In the genomic region with DNA sequence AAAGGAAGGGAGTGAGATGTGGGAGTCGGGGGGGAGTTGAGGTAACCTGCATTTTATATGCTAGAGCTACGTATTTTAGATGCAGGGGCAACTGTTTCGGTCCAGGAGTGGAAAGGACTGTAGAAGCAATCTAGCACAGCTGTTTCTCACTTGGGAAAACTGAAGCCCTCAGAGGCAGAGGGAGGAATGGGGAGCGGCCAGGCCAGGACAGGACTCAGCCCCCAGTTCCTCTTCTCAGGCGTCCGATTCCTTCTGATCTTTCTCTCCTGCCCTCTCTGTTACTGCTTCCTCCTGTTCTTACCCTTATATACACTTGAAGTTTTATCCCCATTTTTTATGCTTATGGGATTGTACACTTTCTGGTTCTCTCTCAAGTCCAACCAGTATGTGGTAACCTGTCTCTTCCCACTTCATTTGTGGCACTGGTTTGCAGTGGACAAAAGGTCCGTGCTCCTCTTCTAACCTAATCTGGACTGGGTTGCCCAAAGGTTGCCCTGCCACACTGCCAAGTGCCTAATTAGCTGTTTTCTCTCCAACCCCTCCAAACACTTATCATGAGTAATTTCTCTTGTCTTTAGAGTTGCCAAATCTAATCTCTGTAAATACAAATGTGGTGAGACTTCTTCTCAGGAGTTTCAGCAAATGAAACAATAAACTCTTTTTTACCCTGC, we compare ENCODE assay signal across 21 cellular contexts. TPM values are rescaled to one million over a fixed set of nuclear protein-coding genes. Genes with fewer than 3 reads are reported as not detected.
A peak's percentile ranks its signal among the peaks of the same experiment; 100 is the strongest.
DNase-seq lines count a peak whose midpoint lies in the region; ATAC-seq and TF ChIP-seq lines count a peak whose summit lies in the region.
"Had no signal": no experiment of that assay in that cellular context is flagged by ENCODE, and none has a peak within 500 bp of the region (broad histone marks: within the 10 kb centered on the region; RNA-seq: fewer than 3 reads in every experiment).

No MANE protein-coding gene starts in this region.

- H3K9ac ChIP-seq in mammary epithelial cell (ENCODE audit: insufficient read depth, low read length), result no peak overlapping the region
- peak overlapping the region; percentile 27 to 47 (median 47) for H3K9ac ChIP-seq in skeletal muscle tissue (ENCODE audit: low read depth in 1 of 3, low read length in 3 of 3)

- ATAC-seq in HG02588 (IDR thresholded peaks at IDR 0.05; ENCODE audit: unreplicated experiment), result no peak
- ATAC-seq: GM12878, HCT116, K562 had no signal

- H3K4me3 ChIP-seq in mammary epithelial cell (replicated peaks in 1 of 3; ENCODE audit: insufficient read depth in 1 of 3, low read depth in 2 of 3, low read length in 3 of 3) (no peak overlapping the region), skeletal muscle tissue (ENCODE audit: low read length in 3 of 3) (peak overlapping the region in 1 of 3 donors; percentile 29), lower leg skin (ENCODE audit: low read depth, poor library complexity, severe bottlenecking) (no peak overlapping the region)
- H3K4me3 ChIP-seq: GM12878, K562 had no signal

- POLR2A ChIA-PET in MCF 10A (lab: Yijun Ruan, JAX), result interaction anchor here (0.7 kb wide), 1 partner anchor 590 kb away, joined by 3 read pairs; no protein-coding TSS in a partner anchor

- 83% methylated on average over 7 of the region's 7 CpGs for WGBS in mammary epithelial cell (ENCODE audit: low coverage, missing lambda C conversion rate)
- 80 to 85% methylated on average over 7 of the region's 7 CpGs for WGBS in lower leg skin, 2 donors

- DNase-seq in MCF 10A (ENCODE audit: unreplicated experiment) (no peak), mammary epithelial cell (no peak), mesothelial cell of epicardium (ENCODE audit: low spot score in 2 of 2, unreplicated experiment in 2 of 2) (no peak), lower leg skin (ENCODE audit: low spot score in 2 of 2) (no peak)
- DNase-seq in activated naive CD8-positive, alpha-beta T cell treated with anti-CD3 and anti-CD28 coated beads for 36 hours, result no peak
- DNase-seq: DND-41; GDM1; MV-4-11; NCI-H1436; NCI-H2029; NCI-H2171; NCI-H446; NCI-H69; NK-92 treated with Interleukin-12 subunit alpha and Interleukin-12 subunit beta, amount 100 ng/mL, for 24 hours had no signal

- H3K4me1 Mint-ChIP-seq in MCF 10A (ENCODE audit: insufficient read depth, unreplicated experiment) (peaks cover 13% of the 10 kb centered on the region), mesothelial cell of epicardium (no peaks in the 10 kb centered on the region)
- peaks cover 8% of the 10 kb centered on the region for H3K4me1 Mint-ChIP-seq in activated naive CD8-positive, alpha-beta T cell treated with anti-CD3 and anti-CD28 coated beads for 36 hours

- intact Hi-C loops in MCF 10A (cut with micrococcal nuclease), result no loop called here
- intact Hi-C loops in mammary epithelial cell (cut with micrococcal nuclease), result no loop called here
- intact Hi-C loops in lower leg skin (cut with DNase I; ENCODE audit: low total_unique reads), result no loop called here

- H3K4me3 Mint-ChIP-seq in MCF 10A (ENCODE audit: unreplicated experiment) (no peak overlapping the region), mesothelial cell of epicardium (no peak overlapping the region)
- no peak overlapping the region for H3K4me3 Mint-ChIP-seq in activated naive CD8-positive, alpha-beta T cell treated with anti-CD3 and anti-CD28 coated beads for 36 hours

- no TSS peak for BruUV-seq in MCF 10A (replicated peaks; lab: Mats Ljungman, UMichigan)
- BruUV-seq in mammary epithelial cell (replicated peaks; lab: Mats Ljungman, UMichigan), result no TSS peak

- H3K4me2 ChIP-seq in mammary epithelial cell (ENCODE audit: insufficient read depth, low read depth, low read length), result no peak overlapping the region

- H3K27ac ChIP-seq in mammary epithelial cell (ENCODE audit: insufficient read depth, low read depth, low read length), result no peak overlapping the region
- H3K27ac ChIP-seq in VCaP, result 0 out of 2 replicates have a peak overlapping the region, but pooled peaks have one; percentile 7
- peak overlapping the region; percentile 81 for H3K27ac ChIP-seq in skeletal muscle tissue (ENCODE audit: low read depth, low read length)

- no peaks in the 10 kb centered on the region for H3K27me3 Mint-ChIP-seq in MCF 10A (ENCODE audit: insufficient read depth, unreplicated experiment)
- H3K27me3 Mint-ChIP-seq in mesothelial cell of epicardium (ENCODE audit: low read depth), result no peaks in the 10 kb centered on the region
- H3K27me3 Mint-ChIP-seq in activated naive CD8-positive, alpha-beta T cell treated with anti-CD3 and anti-CD28 coated beads for 36 hours, result no peaks in the 10 kb centered on the region

- no peak overlapping the region for H2AFZ ChIP-seq in mammary epithelial cell (ENCODE audit: low read depth, low read length)

- TF ChIP-seq CTCF in MCF 10A (IDR thresholded peaks at IDR 0.05; ENCODE audit: unreplicated experiment), result no peak
- no peak for TF ChIP-seq CTCF in mammary epithelial cell (conservative IDR thresholded peaks at IDR 0.05 in 1 of 2, IDR thresholded peaks at IDR 0.05 in 1 of 2; ENCODE audit: extremely low read depth in 1 of 2, insufficient read depth in 1 of 2, low read depth in 1 of 2, low read length in 2 of 2)
- TF ChIP-seq CTCF in VCaP (conservative IDR thresholded peaks at IDR 0.05), result no peak
- TF ChIP-seq CTCF in mesothelial cell of epicardium (IDR thresholded peaks at IDR 0.05; ENCODE audit: unreplicated experiment), result no peak
- TF ChIP-seq CTCF in lower leg skin (IDR thresholded peaks at IDR 0.05), result no peak

- H4K20me1 ChIP-seq in mammary epithelial cell (ENCODE audit: insufficient read depth, low read length), result no peaks in the 10 kb centered on the region

- H3K27ac Mint-ChIP-seq in MCF 10A (ENCODE audit: low read depth, unreplicated experiment) (peak overlapping the region; percentile 75), mesothelial cell of epicardium (peak overlapping the region; percentile 54)
- no peak overlapping the region for H3K27ac Mint-ChIP-seq in activated naive CD8-positive, alpha-beta T cell treated with anti-CD3 and anti-CD28 coated beads for 36 hours

- H3K4me1 ChIP-seq in mammary epithelial cell (ENCODE audit: insufficient read depth, low read length) (peaks cover 16% of the 10 kb centered on the region), skeletal muscle tissue (ENCODE audit: control insufficient read depth in 3 of 3, insufficient read depth in 3 of 3, low read length in 3 of 3) (peaks cover 53 to 57% (median 53%) of the 10 kb centered on the region in 3 donors)

- TF ChIP-seq POLR2A in lower leg skin (IDR thresholded peaks at IDR 0.05), result no peak

- H3K9me3 ChIP-seq in mammary epithelial cell (replicated peaks; ENCODE audit: insufficient read depth, low read length) (no peaks in the 10 kb centered on the region), skeletal muscle tissue (ENCODE audit: control insufficient read depth in 3 of 3, low read length in 3 of 3) (no peaks in the 10 kb centered on the region)

- peaks cover 22% of the 10 kb centered on the region for H3K36me3 Mint-ChIP-seq in MCF 10A (ENCODE audit: insufficient read depth, unreplicated experiment)
- H3K36me3 Mint-ChIP-seq in mesothelial cell of epicardium, result peaks cover 7% of the 10 kb centered on the region
- H3K36me3 Mint-ChIP-seq in activated naive CD8-positive, alpha-beta T cell treated with anti-CD3 and anti-CD28 coated beads for 36 hours, result peaks cover 10% of the 10 kb centered on the region

- in situ Hi-C loops in mammary epithelial cell (cut with MboI; ENCODE audit: low sequenced_read_pairs in 2 of 2), result no loop called here

- H3K9me3 Mint-ChIP-seq in MCF 10A (ENCODE audit: unreplicated experiment) (no peaks in the 10 kb centered on the region), mesothelial cell of epicardium (no peaks in the 10 kb centered on the region)
- H3K9me3 Mint-ChIP-seq in activated naive CD8-positive, alpha-beta T cell treated with anti-CD3 and anti-CD28 coated beads for 36 hours, result no peaks in the 10 kb centered on the region

- H3K36me3 ChIP-seq in mammary epithelial cell (ENCODE audit: insufficient read depth, low read length), result no peaks in the 10 kb centered on the region
- H3K36me3 ChIP-seq in skeletal muscle tissue (ENCODE audit: control insufficient read depth in 3 of 3, insufficient read depth in 3 of 3, low read length in 3 of 3), result peaks cover 0 to 6% (median 3%) of the 10 kb centered on the region in 3 donors

- peaks cover 3% of the 10 kb centered on the region for H3K79me2 ChIP-seq in mammary epithelial cell (ENCODE audit: insufficient read depth, low read length)

- H3K27me3 ChIP-seq in mammary epithelial cell (ENCODE audit: insufficient read depth, low read length), result no peaks in the 10 kb centered on the region
- no peaks in the 10 kb centered on the region for H3K27me3 ChIP-seq in skeletal muscle tissue (ENCODE audit: control insufficient read depth in 3 of 3, insufficient read depth in 3 of 3, low read length in 3 of 3)

- dilution Hi-C loops in mammary epithelial cell (cut with HindIII; ENCODE audit: low sequenced_read_pairs), result loop anchor here (5.0 kb wide), 1 partner anchor 95 kb away; no protein-coding TSS in a partner anchor

- CTCF ChIA-PET in MCF 10A (lab: Yijun Ruan, JAX) (interaction anchor here (1.0 kb wide), 1 partner anchor 111 kb away, joined by 4 read pairs; no protein-coding TSS in a partner anchor), mammary epithelial cell (lab: Charles Lee; ENCODE audit: low non-redundant PET) (no interaction called here)

RNA-seq across cellular contexts. Expression of gene LPCAT3, which starts 16.2 kb away (rescaled TPM):
- total RNA-seq in MCF 10A (2022) (14.4 and 15.4 TPM in 2 replicates), mammary epithelial cell (10 to 100 TPM; 22.8 to 31.3 TPM), mesothelial cell of epicardium (44.6 to 45.9 TPM (median 45.1 TPM) in 3 replicates), skeletal muscle tissue (14.6 TPM), lower leg skin (10 to 100 TPM; 29.6 to 51.2 (median 48.4) TPM)
- polyA plus RNA-seq in mammary epithelial cell, result 48.0 TPM
- 39.9 TPM for polyA minus RNA-seq in mammary epithelial cell
- 10 to 100 TPM; 23.3 to 23.8 TPM for total RNA-seq in activated naive CD8-positive, alpha-beta T cell treated with anti-CD3 and anti-CD28 coated beads for 36 hours

RNA-seq across cellular contexts. Expression of gene EMG1, which starts 31.3 kb away (rescaled TPM):
- total RNA-seq in MCF 10A (2022), result 66.5 and 93.8 TPM in 2 replicates
- 10 to 100 TPM; 29.3 to 75.1 TPM for total RNA-seq in mammary epithelial cell
- polyA plus RNA-seq in mammary epithelial cell, result 48.5 TPM
- polyA minus RNA-seq in mammary epithelial cell, result 25.8 TPM
- 31.6 to 37.7 TPM (median 33.5 TPM) in 3 replicates for total RNA-seq in mesothelial cell of epicardium
- 28.2 TPM for total RNA-seq in skeletal muscle tissue
- total RNA-seq in activated naive CD8-positive, alpha-beta T cell treated with anti-CD3 and anti-CD28 coated beads for 36 hours, result 100 to 1,000 TPM; 130 to 140 TPM
- total RNA-seq in lower leg skin, result 10 to 100 TPM; 31.7 to 43.1 (median 34.7) TPM

RNA-seq across cellular contexts. Expression of gene PHB2, which starts 31.6 kb away (rescaled TPM):
- 249 and 305 TPM in 2 replicates for total RNA-seq in MCF 10A (2022)
- total RNA-seq in mammary epithelial cell, result 100 to 1,000 TPM; 149 to 168 TPM
- polyA plus RNA-seq in mammary epithelial cell, result 319 TPM
- polyA minus RNA-seq in mammary epithelial cell, result 137 TPM
- 221 to 229 TPM (median 224 TPM) in 3 replicates for total RNA-seq in mesothelial cell of epicardium
- 273 TPM for total RNA-seq in skeletal muscle tissue
- 100 to 1,000 TPM; 556 to 557 TPM for total RNA-seq in activated naive CD8-positive, alpha-beta T cell treated with anti-CD3 and anti-CD28 coated beads for 36 hours
- 100 to 1,000 TPM; 176 to 256 (median 221) TPM for total RNA-seq in lower leg skin

RNA-seq across cellular contexts. Expression of gene PTPN6, which starts 50.9 kb away (rescaled TPM):
- total RNA-seq in MCF 10A (2022), result 10.3 and 13.2 TPM in 2 replicates
- 10 to 100 TPM; 13.0 to 27.0 TPM for total RNA-seq in mammary epithelial cell
- polyA plus RNA-seq in mammary epithelial cell, result 16.4 TPM
- 8.0 TPM for polyA minus RNA-seq in mammary epithelial cell
- total RNA-seq in mesothelial cell of epicardium, result 21.6 to 26.2 TPM (median 23.6 TPM) in 3 replicates
- total RNA-seq in skeletal muscle tissue, result 7.8 TPM
- total RNA-seq in activated naive CD8-positive, alpha-beta T cell treated with anti-CD3 and anti-CD28 coated beads for 36 hours, result 100 to 1,000 TPM; 457 to 467 TPM
- total RNA-seq in lower leg skin, result 10 to 100 TPM; 31.8 to 44.5 (median 34.4) TPM

RNA-seq across cellular contexts. Expression of gene C12orf57, which starts 58.2 kb away (rescaled TPM):
- total RNA-seq in MCF 10A (2022) (176 and 196 TPM in 2 replicates), mammary epithelial cell (10 to 100 TPM; 31.3 to 61.3 TPM), mesothelial cell of epicardium (203 to 215 TPM (median 204 TPM) in 3 replicates), skeletal muscle tissue (205 TPM), lower leg skin (100 to 1,000 TPM; 341 to 526 (median 418) TPM)
- 128 TPM for polyA plus RNA-seq in mammary epithelial cell
- 27.8 TPM for polyA minus RNA-seq in mammary epithelial cell
- 100 to 1,000 TPM; 203 to 208 TPM for total RNA-seq in activated naive CD8-positive, alpha-beta T cell treated with anti-CD3 and anti-CD28 coated beads for 36 hours
- total RNA-seq: A172 had no signal
